ENCODE assay signal across 31 cellular contexts in genomic region chr9:129552064-129552463, GRCh38.
DNase-seq lines count a peak whose midpoint lies in the region; ATAC-seq and TF ChIP-seq lines count a peak whose summit lies in the region.
"Had no signal": no experiment of that assay in that cellular context is flagged by ENCODE, and none has a peak within 500 bp of the region (broad histone marks: within the 10 kb centered on the region; RNA-seq: fewer than 3 reads in every experiment).

No MANE protein-coding gene starts in this region.

- 92 to 93% methylated on average over 3 to 6 of the region's 6 CpGs for WGBS in endodermal cell (ENCODE audit: insufficient coverage in 1 of 2, insufficient read length in 1 of 2), 2 experiments
- no CpG with 5 or more reads among the region's 6 CpGs for WGBS in neuronal stem cell (ENCODE audit: extremely low coverage in 2 of 2, insufficient read length in 2 of 2, insufficient replicate concordance in 1 of 2), 2 donors

- H2BK12ac ChIP-seq in neuronal stem cell (ENCODE audit: low read length) = peak overlapping the region; percentile 59

- H2AK5ac ChIP-seq in neuronal stem cell (ENCODE audit: low read depth, low read length) = peak overlapping the region; percentile 8

- H2BK5ac ChIP-seq in neuronal stem cell (ENCODE audit: low read length) = no peak overlapping the region

- H3K9me3 ChIP-seq in endodermal cell (ENCODE audit: control insufficient read depth, low read length) = no peaks in the 10 kb centered on the region
- H3K9me3 ChIP-seq in neuronal stem cell (replicated peaks in 1 of 2; ENCODE audit: control insufficient read depth in 2 of 2, insufficient read depth in 1 of 2, low read depth in 1 of 2, low read length in 2 of 2) = no peaks in the 10 kb centered on the region
- no peaks in the 10 kb centered on the region for H3K9me3 ChIP-seq in BE2C
- H3K9me3 ChIP-seq: BLaER1 treated with 17β-estradiol and CSF1 and Interleukin-3, amounts not matched to agents 10 nM and 100 nM; left lung; transverse colon had no signal

- H3K4me1 Mint-ChIP-seq in endodermal cell = peaks cover 24% of the 10 kb centered on the region
- H3K4me1 Mint-ChIP-seq in natural killer cell = peaks cover 4 to 11% of the 10 kb centered on the region in 2 donors

- H3K23ac ChIP-seq in neuronal stem cell (ENCODE audit: low read depth, low read length, poor library complexity) = no peak overlapping the region

- H3K27me3 Mint-ChIP-seq in endodermal cell (ENCODE audit: insufficient read depth) (peaks cover 13% of the 10 kb centered on the region), natural killer cell (ENCODE audit: low read depth in 2 of 2) (peaks cover 24 to 33% of the 10 kb centered on the region in 2 donors)

- no peak overlapping the region for H3K14ac ChIP-seq in neuronal stem cell (ENCODE audit: low read length)

- ATAC-seq in GM21786 (IDR thresholded peaks at IDR 0.05; ENCODE audit: unreplicated experiment) (no peak), GM18861 (IDR thresholded peaks at IDR 0.05; ENCODE audit: unreplicated experiment) (no peak), natural killer cell (no peak)
- ATAC-seq: activated CD4-positive, alpha-beta T cell treated with anti-CD3 and anti-CD28 coated beads for 36 hours; activated CD8-positive, alpha-beta T cell treated with anti-CD3 and anti-CD28 coated beads, Interleukin-2, amount 10 ng/mL, durations not matched to agents 7 days and 5 days; effector memory CD8-positive, alpha-beta T cell; K562; left lung; stimulated activated memory B cell treated with anti-CD40 and anti-IgM and Interleukin-4, amounts not matched to agents 10 μg/mL and 1 μg/mL and 100 μg/mL, for 72 hours had no signal

- H3K79me1 ChIP-seq in neuronal stem cell (ENCODE audit: low read depth, low read length) = no peaks in the 10 kb centered on the region

- peak overlapping the region; percentile 33 for H4K91ac ChIP-seq in neuronal stem cell (ENCODE audit: low read depth, low read length, poor library complexity)

- no peaks in the 10 kb centered on the region for H3K9me3 Mint-ChIP-seq in endodermal cell
- H3K9me3 Mint-ChIP-seq in natural killer cell = no peaks in the 10 kb centered on the region
- H3K9me3 Mint-ChIP-seq: effector memory CD8-positive, alpha-beta T cell; HFFc6; stimulated activated memory B cell treated with anti-CD40 and anti-IgM and Interleukin-4, amounts not matched to agents 10 μg/mL and 1 μg/mL and 100 μg/mL, for 72 hours had no signal

- peak overlapping the region; percentile 55 for H2BK15ac ChIP-seq in neuronal stem cell (ENCODE audit: low read length)

- H3K4me3 ChIP-seq in endodermal cell (ENCODE audit: low read length) (no peak overlapping the region), neuronal stem cell (ENCODE audit: low read length in 2 of 2) (no peak overlapping the region), BE2C (ENCODE audit: low read depth, low read length) (no peak overlapping the region)
- H3K4me3 ChIP-seq: BLaER1 treated with 17β-estradiol and CSF1 and Interleukin-3, amounts not matched to agents 10 nM and 100 nM; cardiac muscle cell; K562; left lung; skin epidermis; transverse colon had no signal

- no peak overlapping the region for H3K4ac ChIP-seq in neuronal stem cell (ENCODE audit: low read length)

- no peak overlapping the region for H3K4me3 Mint-ChIP-seq in endodermal cell
- no peak overlapping the region for H3K4me3 Mint-ChIP-seq in natural killer cell
- H3K4me3 Mint-ChIP-seq: activated CD4-positive, alpha-beta T cell treated with anti-CD3 and anti-CD28 coated beads for 36 hours; activated CD8-positive, alpha-beta T cell treated with anti-CD3 and anti-CD28 coated beads, Interleukin-2, amount 10 ng/mL, durations not matched to agents 7 days and 5 days; HFFc6; stimulated activated memory B cell treated with anti-CD40 and anti-IgM and Interleukin-4, amounts not matched to agents 10 μg/mL and 1 μg/mL and 100 μg/mL, for 72 hours had no signal

- H3K4me2 ChIP-seq in neuronal stem cell (ENCODE audit: insufficient read depth, low read length, poor library complexity, severe bottlenecking) = no peak overlapping the region

- H2AFZ ChIP-seq in neuronal stem cell (ENCODE audit: low read length) = no peak overlapping the region

- peaks cover 8% of the 10 kb centered on the region for H3K4me1 ChIP-seq in endodermal cell (ENCODE audit: control insufficient read depth, insufficient read depth, low read length)
- H3K4me1 ChIP-seq in neuronal stem cell (ENCODE audit: control insufficient read depth in 2 of 2, insufficient read depth in 1 of 2, low read depth in 1 of 2, low read length in 2 of 2) = peaks cover 18 to 28% of the 10 kb centered on the region in 2 donors
- H3K4me1 ChIP-seq in BE2C = no peaks in the 10 kb centered on the region; the same call in 1 of the 2 replicates

- H3K27ac Mint-ChIP-seq in endodermal cell (no peak overlapping the region), natural killer cell (no peak overlapping the region)
- H3K27ac Mint-ChIP-seq: activated CD4-positive, alpha-beta T cell treated with anti-CD3 and anti-CD28 coated beads for 36 hours; activated CD8-positive, alpha-beta T cell treated with anti-CD3 and anti-CD28 coated beads, Interleukin-2, amount 10 ng/mL, durations not matched to agents 7 days and 5 days; effector memory CD8-positive, alpha-beta T cell; HFFc6; stimulated activated memory B cell treated with anti-CD40 and anti-IgM and Interleukin-4, amounts not matched to agents 10 μg/mL and 1 μg/mL and 100 μg/mL, for 72 hours had no signal

- no peak overlapping the region for H4K8ac ChIP-seq in neuronal stem cell (ENCODE audit: low read depth, low read length)

- H3K9ac ChIP-seq in endodermal cell (ENCODE audit: extremely low read depth, low read length, poor library complexity, severe bottlenecking) = no peak overlapping the region
- H3K9ac ChIP-seq in neuronal stem cell (ENCODE audit: low read depth, low read length, poor library complexity) = no peak overlapping the region
- H3K9ac ChIP-seq: BLaER1 treated with 17β-estradiol and CSF1 and Interleukin-3, amounts not matched to agents 10 nM and 100 nM had no signal

- H3K36me3 ChIP-seq in endodermal cell (ENCODE audit: control insufficient read depth, insufficient read depth, low read length) (no peaks in the 10 kb centered on the region), neuronal stem cell (replicated peaks in 1 of 2; ENCODE audit: control insufficient read depth in 2 of 2, insufficient read depth in 2 of 2, low read length in 2 of 2) (no peaks in the 10 kb centered on the region), BE2C (no peaks in the 10 kb centered on the region)
- H3K36me3 ChIP-seq: BLaER1 treated with 17β-estradiol and CSF1 and Interleukin-3, amounts not matched to agents 10 nM and 100 nM; cardiac muscle cell; left lung; transverse colon had no signal

- TF ChIP-seq CTCF in endodermal cell (conservative IDR thresholded peaks at IDR 0.05) (no peak), natural killer cell (IDR thresholded peaks at IDR 0.05) (no peak), BE2C (IDR thresholded peaks at IDR 0.05; ENCODE audit: low read depth, low read length) (no peak)

- peak overlapping the region; percentile 82 for H3K18ac ChIP-seq in neuronal stem cell (ENCODE audit: low read length)

- H2BK120ac ChIP-seq in neuronal stem cell (ENCODE audit: low read depth, low read length) = no peak overlapping the region

- DNase-seq in EH (ENCODE audit: low read depth) = peak; percentile 50
- DNase-seq in M059J (ENCODE audit: low read depth) = peak; percentile 33
- DNase-seq in endodermal cell = peak; percentile 39
- DNase-seq in neuronal stem cell (ENCODE audit: low spot score) = no peak
- DNase-seq in natural killer cell = no peak
- DNase-seq in BE2C = no peak
- DNase-seq: activated CD4-positive, alpha-beta T cell treated with anti-CD3 and anti-CD28 coated beads for 36 hours; activated CD8-positive, alpha-beta T cell treated with anti-CD3 and anti-CD28 coated beads, Interleukin-2, amount 10 ng/mL, durations not matched to agents 7 days and 5 days; activated naive CD4-positive, alpha-beta T cell treated with anti-CD3 and anti-CD28 coated beads, Interleukin-2, amount 50 U/mL, for 16 hours; anterior cingulate cortex; cortex of kidney; DMS53; effector memory CD8-positive, alpha-beta T cell; erythroblast; foreskin fibroblast; HFFc6; left lung; NCI-H1105 treated with DMSO at 0.1 percent for 48 hours; NCI-H1930; NCI-H526; SHP77 treated with DMSO at 0.1 percent for 48 hours; T1000; transverse colon had no signal

- intact Hi-C loops in natural killer cell (cut with micrococcal nuclease) = loop anchor here (10.0 kb wide), 1 partner anchor 57 kb away; no protein-coding TSS in a partner anchor

- H3K27me3 ChIP-seq in endodermal cell (ENCODE audit: control insufficient read depth, insufficient read depth, low read length, poor library complexity, severe bottlenecking) (no peaks in the 10 kb centered on the region), neuronal stem cell (ENCODE audit: control insufficient read depth in 3 of 3, insufficient read depth in 3 of 3, low read depth in 1 of 3, low read length in 3 of 3) (no peaks in the 10 kb centered on the region), BE2C (no peaks in the 10 kb centered on the region)
- H3K27me3 ChIP-seq: cardiac muscle cell had no signal

- H3K36me3 Mint-ChIP-seq in endodermal cell (ENCODE audit: low read depth) (no peaks in the 10 kb centered on the region), natural killer cell (no peaks in the 10 kb centered on the region)
- H3K36me3 Mint-ChIP-seq: stimulated activated memory B cell treated with anti-CD40 and anti-IgM and Interleukin-4, amounts not matched to agents 10 μg/mL and 1 μg/mL and 100 μg/mL, for 72 hours had no signal

- H3K27ac ChIP-seq in endodermal cell (ENCODE audit: low read depth, low read length) (no peak overlapping the region), neuronal stem cell (replicated peaks; ENCODE audit: low read length) (no peak overlapping the region)
- H3K27ac ChIP-seq: BLaER1 treated with 17β-estradiol and CSF1 and Interleukin-3, amounts not matched to agents 10 nM and 100 nM; cardiac muscle cell; left lung; VCaP had no signal

Comparison
In these comparisons a context has a peak if more than half of its experiments do, and no peak if none do; other contexts are left out.
1. DNase-seq: peak in EH (single experiment), M059J (single experiment) and endodermal cell (single experiment); none in neuronal stem cell (single experiment), natural killer cell (single experiment) and BE2C (single experiment).